Comparison of ENCODE assay signal across 8 cellular contexts in genomic region chr3:170869240-170869592, GRCh38. TPM values are rescaled to one million over a fixed set of nuclear protein-coding genes. Genes with fewer than 3 reads are reported as not detected.
DNase-seq lines count a peak whose midpoint lies in the region; ATAC-seq, FAIRE-seq and TF ChIP-seq lines count a peak whose summit lies in the region.

No MANE protein-coding gene starts in this region.

- in situ Hi-C loops in K562 (cut with MboI), result no loop called here

- peak overlapping the region; percentile 98 to 100 for H3K9ac ChIP-seq in K562 (ENCODE audit: insufficient read depth in 1 of 2, low read depth in 2 of 2, low read length in 2 of 2)

- H3K4me1 ChIP-seq in K562 (replicated peaks in 1 of 2; ENCODE audit: control insufficient read depth in 2 of 2, insufficient read depth in 2 of 2, low read length in 2 of 2), result peaks cover 3 to 14% of the 10 kb centered on the region in 2 experiments; a peak in 3 of 5 replicates
- peaks cover 4 to 14% of the 10 kb centered on the region in 2 donors for H3K4me1 ChIP-seq in lung (ENCODE audit: control insufficient read depth in 2 of 2, insufficient read depth in 2 of 2, low read length in 2 of 2)
- H3K4me1 ChIP-seq in upper lobe of left lung, result peaks cover 20 to 30% (median 28%) of the 10 kb centered on the region in 4 donors

- no peak for FAIRE-seq in K562 (lab: Jason Lieb, UNC)

- TF ChIP-seq RAD21 in K562 (CRISPR knock-in tag; conservative IDR thresholded peaks at IDR 0.05 in 1 of 2, IDR thresholded peaks at IDR 0.05 in 1 of 2), result no peak

- peak overlapping the region; percentile 96 for H3K4me2 ChIP-seq in K562 (ENCODE audit: insufficient read depth, low read length)

- TF ChIP-seq EP300 in K562 (IDR thresholded peaks at IDR 0.05; ENCODE audit: low read length) (no peak), upper lobe of left lung (IDR thresholded peaks at IDR 0.05) (no peak)

- H3K9me3 ChIP-seq in K562 (replicated peaks; ENCODE audit: control insufficient read depth, insufficient read depth, low read depth, low read length), result no peaks in the 10 kb centered on the region
- no peaks in the 10 kb centered on the region for H3K9me3 ChIP-seq in lung (ENCODE audit: control insufficient read depth in 2 of 2, insufficient read depth in 1 of 2, low read length in 1 of 2)
- no peaks in the 10 kb centered on the region for H3K9me3 ChIP-seq in upper lobe of left lung

- peak overlapping the region; percentile 98 for H3K27ac Mint-ChIP-seq in activated naive CD4-positive, alpha-beta T cell treated with anti-CD3 and anti-CD28 coated beads for 36 hours

- DNase-seq in activated naive CD4-positive, alpha-beta T cell treated with anti-CD3 and anti-CD28 coated beads for 36 hours, result no peak
- no peak for DNase-seq in activated naive CD4-positive, alpha-beta T cell treated with anti-CD3 and anti-CD28 coated beads, Interleukin-2, amount 50 U/mL, for 16 hours
- peak in 1 of 4 experiments; percentile 20 for DNase-seq in K562 (ENCODE audit: extremely low read depth in 1 of 4, low spot score in 3 of 4)
- DNase-seq in lung (ENCODE audit: low spot score), result no peak
- DNase-seq in upper lobe of left lung, result no peak
- no peak for DNase-seq in NCI-H524 treated with DMSO at 0.1 percent for 48 hours (lab: John Stamatoyannopoulos, UW)
- no peak for DNase-seq in SHP77 treated with DMSO at 0.1 percent for 48 hours (lab: John Stamatoyannopoulos, UW)
- DNase-seq in NCI-H146 treated with DMSO at 0.1 percent for 48 hours (lab: John Stamatoyannopoulos, UW; ENCODE audit: unreplicated experiment), result no peak

- POLR2A ChIA-PET in K562 (lab: Yijun Ruan, JAX), result interaction anchor here (0.7 to 2.6 kb wide), 21 partner anchors 13 to 530 kb away, joined by 3 to 22 read pairs (median 5); partner anchors contain the start of gene SKIL

- H3K36me3 ChIP-seq in K562 (ENCODE audit: control insufficient read depth, insufficient read depth, low read length) (peaks cover 37% of the 10 kb centered on the region), lung (ENCODE audit: control insufficient read depth in 2 of 2, insufficient read depth in 2 of 2, low read length in 2 of 2) (peaks cover 11 to 17% of the 10 kb centered on the region in 2 donors), upper lobe of left lung (peaks cover 16 to 36% (median 23%) of the 10 kb centered on the region in 4 donors)

- CTCF ChIA-PET in activated naive CD4-positive, alpha-beta T cell treated with anti-CD3 and anti-CD28 coated beads for 36 hours (lab: Charles Lee), result interaction anchor here (1.4 kb wide), 1 partner anchor 39 kb away, joined by 4 read pairs; the partner anchor contains the start of gene EIF5A2
- CTCF ChIA-PET in K562 (lab: Yijun Ruan, JAX; ENCODE audit: low intra/inter-chr PET ratio), result interaction anchor here (0.6 kb wide), 1 partner anchor 462 kb away, joined by 3 read pairs; no protein-coding TSS in a partner anchor

- no peak overlapping the region for H2AFZ ChIP-seq in K562 (ENCODE audit: low read depth, low read length)

- H3K4me3 ChIP-seq in K562 (peak overlapping the region; percentile 66), lung (peak overlapping the region; percentile 91), upper lobe of left lung (peak overlapping the region; percentile 58 to 83 (median 68))

- no peaks in the 10 kb centered on the region for H3K27me3 ChIP-seq in K562 (ENCODE audit: control insufficient read depth in 2 of 2, insufficient read depth in 2 of 2, low read length in 2 of 2)
- no peaks in the 10 kb centered on the region for H3K27me3 ChIP-seq in lung (ENCODE audit: control insufficient read depth, insufficient read depth)
- H3K27me3 ChIP-seq in upper lobe of left lung, result no peaks in the 10 kb centered on the region

- TF ChIP-seq POLR2A in K562 (conservative IDR thresholded peaks at IDR 0.05), result no peak
- no peak for TF ChIP-seq POLR2A in upper lobe of left lung (IDR thresholded peaks at IDR 0.05)

- intact Hi-C loops in activated naive CD4-positive, alpha-beta T cell treated with anti-CD3 and anti-CD28 coated beads for 36 hours (cut with micrococcal nuclease), result loop anchor here (1.0 kb wide), 1 partner anchor 159 kb away; no protein-coding TSS in a partner anchor
- intact Hi-C loops in K562 (cut with micrococcal nuclease), result loop anchor here (10.0 kb wide), 1 partner anchor 86 kb away; no protein-coding TSS in a partner anchor

- H4K20me1 ChIP-seq in K562 (replicated peaks; ENCODE audit: control insufficient read depth, insufficient read depth, low read length), result peaks cover 9% of the 10 kb centered on the region

- ATAC-seq in K562, result peak; percentile 5; the same call in 1 of the 3 replicates
- no peak for ATAC-seq in lung (ENCODE audit: insufficient read depth, low FRiP score)
- ATAC-seq in upper lobe of left lung (ENCODE audit: low FRiP score in 2 of 2), result no peak

- peaks cover 43% of the 10 kb centered on the region for H3K79me2 ChIP-seq in K562 (ENCODE audit: control insufficient read depth, insufficient read depth, low read length)

- H3K36me3 Mint-ChIP-seq in activated naive CD4-positive, alpha-beta T cell treated with anti-CD3 and anti-CD28 coated beads for 36 hours (ENCODE audit: low read depth), result peaks cover 31% of the 10 kb centered on the region

- no TSS peak for BruUV-seq in K562 (replicated peaks; lab: Mats Ljungman, UMichigan)

- no peaks in the 10 kb centered on the region for H3K9me3 Mint-ChIP-seq in activated naive CD4-positive, alpha-beta T cell treated with anti-CD3 and anti-CD28 coated beads for 36 hours

- H3K4me3 Mint-ChIP-seq in activated naive CD4-positive, alpha-beta T cell treated with anti-CD3 and anti-CD28 coated beads for 36 hours, result peak overlapping the region; percentile 94

- 3% methylated on average over 2 of the region's 2 CpGs for WGBS in K562 (ENCODE audit: insufficient coverage, low coverage, missing lambda C conversion rate)
- WGBS in lung, 2 donors, result 20 to 29% methylated on average over 2 of the region's 2 CpGs
- WGBS in upper lobe of left lung, 2 donors, result 21 to 27% methylated on average over 2 of the region's 2 CpGs

- no peaks in the 10 kb centered on the region for H3K9me1 ChIP-seq in K562 (ENCODE audit: control insufficient read depth, insufficient read depth, low read length)

- no peaks in the 10 kb centered on the region for H3K27me3 Mint-ChIP-seq in activated naive CD4-positive, alpha-beta T cell treated with anti-CD3 and anti-CD28 coated beads for 36 hours (ENCODE audit: low read depth)

- peak overlapping the region; percentile 96 for H3K27ac ChIP-seq in K562 (ENCODE audit: extremely low read depth, low read depth, low read length)
- H3K27ac ChIP-seq in lung (ENCODE audit: low read depth in 1 of 2, low read length in 1 of 2), result peak overlapping the region in 1 of 2 donors; percentile 68
- H3K27ac ChIP-seq in upper lobe of left lung, result peak overlapping the region; percentile 80 to 94 (median 87)

- TF ChIP-seq CTCF in K562 (IDR thresholded peaks at IDR 0.05 in 2 of 3, conservative IDR thresholded peaks at IDR 0.05 in 1 of 3; ENCODE audit: insufficient read depth in 2 of 3, low read depth in 1 of 3, low read length in 3 of 3) (no peak), lung (IDR thresholded peaks at IDR 0.05; ENCODE audit: control extremely low read depth, extremely low read depth) (no peak), upper lobe of left lung (IDR thresholded peaks at IDR 0.05) (no peak)

- H3K4me1 Mint-ChIP-seq in activated naive CD4-positive, alpha-beta T cell treated with anti-CD3 and anti-CD28 coated beads for 36 hours (ENCODE audit: low read depth), result peaks cover 14% of the 10 kb centered on the region

RNA-seq across cellular contexts. Expression of gene RPL22L1, which starts 0.8 kb away (rescaled TPM):
- total RNA-seq in activated naive CD4-positive, alpha-beta T cell treated with anti-CD3 and anti-CD28 coated beads for 36 hours, result 100 to 1,000 TPM; 480 to 525 TPM
- total RNA-seq in K562 (2011; cell fraction: chromatin; rRNA removed; ENCODE audit: low replicate concordance), result 14.7 and 33.8 TPM in 2 replicates
- 13.4 and 13.8 TPM in 2 replicates for total RNA-seq in K562 (2011; cell fraction: nucleolus; rRNA removed)
- 28.4 and 41.3 TPM in 2 replicates for total RNA-seq in K562 (2011; cell fraction: nucleoplasm; rRNA removed)
- 31.6 and 67.6 TPM in 2 replicates for total RNA-seq in K562 (2014; rRNA removed)
- 139 and 156 TPM in 2 replicates for total RNA-seq in K562 (2014; rRNA removed; fragmentation: Illumina TruSeq; extraction: Trizol)
- total RNA-seq in K562 (2015; rRNA removed; fragmentation: Illumina TruSeq; extraction: Trizol), result 120 and 137 TPM in 2 replicates
- 53.9 and 64.7 TPM in 2 replicates for total RNA-seq in K562 (2021)
- polyA plus RNA-seq in K562 (2011; rRNA removed), result 64.5 and 98.3 TPM in 2 replicates
- 10.8 and 27.7 TPM in 2 replicates for polyA plus RNA-seq in K562 (2011; cell fraction: cytosol; rRNA removed)
- polyA plus RNA-seq in K562 (2011; cell fraction: nucleus; rRNA removed), result 17.0 and 24.0 TPM in 2 replicates
- 60.5 and 95.5 TPM in 2 replicates for polyA plus RNA-seq in K562 (2012)
- polyA plus RNA-seq in K562 (2014; fragmentation: Illumina TruSeq; extraction: Trizol), result 84.4 and 99.0 TPM in 2 replicates
- 100 to 1,000 TPM; 108 to 111 TPM for polyA plus RNA-seq in K562 (2014; fragmentation: Nextera tagmentation; extraction: Ambion mirVana)
- 141 and 198 TPM in 2 replicates for polyA plus RNA-seq in K562 (2014; rRNA removed)
- 30.1 and 30.6 TPM in 2 replicates for polyA minus RNA-seq in K562 (2011; rRNA and poly(A)+ RNA removed)
- 5.5 and 30.3 TPM in 2 replicates for polyA minus RNA-seq in K562 (2011; cell fraction: cytosol; rRNA and poly(A)+ RNA removed)
- polyA minus RNA-seq in K562 (2011; cell fraction: nucleus; rRNA and poly(A)+ RNA removed), result 14.9 and 22.3 TPM in 2 replicates
- total RNA-seq in lung, result 10 to 100 TPM; 21.3 to 66.3 TPM
- 100 to 1,000 TPM; 162 to 252 TPM for polyA plus RNA-seq in lung
- 10 to 100 TPM in 4 of 6 donors, 1 to 10 TPM in 2; 4.2 to 33.7 (median 29.0) TPM for total RNA-seq in upper lobe of left lung

RNA-seq across cellular contexts. Expression of gene EIF5A2, which starts 39.2 kb away (rescaled TPM):
- 1 to 10 TPM; 3.4 to 5.2 TPM for total RNA-seq in activated naive CD4-positive, alpha-beta T cell treated with anti-CD3 and anti-CD28 coated beads for 36 hours
- 2.8 and 5.8 TPM in 2 replicates for total RNA-seq in K562 (2011; cell fraction: chromatin; rRNA removed; ENCODE audit: low replicate concordance)
- total RNA-seq in K562 (2011; cell fraction: nucleolus; rRNA removed), result 1.8 TPM in 2 replicates
- 2.3 and 6.8 TPM in 2 replicates for total RNA-seq in K562 (2011; cell fraction: nucleoplasm; rRNA removed)
- total RNA-seq in K562 (2014; rRNA removed) (3.7 and 3.9 TPM in 2 replicates), K562 (2014; rRNA removed; fragmentation: Illumina TruSeq; extraction: Trizol) (15.9 and 23.5 TPM in 2 replicates), K562 (2015; rRNA removed; fragmentation: Illumina TruSeq; extraction: Trizol) (9.0 and 9.6 TPM in 2 replicates), K562 (2021) (18.2 and 21.0 TPM in 2 replicates), lung (1 to 10 TPM; 4.4 to 4.5 TPM), upper lobe of left lung (1 to 10 TPM in 4 of 6 donors, not detected in 2; 2.0 to 6.2 (median 2.9) TPM)
- polyA plus RNA-seq in K562 (2011; rRNA removed) (10.7 and 17.6 TPM in 2 replicates), K562 (2014; fragmentation: Illumina TruSeq; extraction: Trizol) (13.9 and 15.6 TPM in 2 replicates), K562 (2014; fragmentation: Nextera tagmentation; extraction: Ambion mirVana) (10 to 100 TPM; 17.9 to 18.3 TPM), K562 (2014; rRNA removed) (9.5 and 10.8 TPM in 2 replicates), lung (1 to 10 TPM; 1.4 to 4.6 TPM)
- polyA plus RNA-seq in K562 (2011; cell fraction: cytosol; rRNA removed), result 2.7 and 2.8 TPM in 2 replicates
- polyA plus RNA-seq in K562 (2011; cell fraction: nucleus; rRNA removed), result 1.1 and 2.1 TPM in 2 replicates
- 12.8 and 15.1 TPM in 2 replicates for polyA plus RNA-seq in K562 (2012)
- 19.7 and 23.8 TPM in 2 replicates for polyA minus RNA-seq in K562 (2011; rRNA and poly(A)+ RNA removed)
- 4.6 and 4.9 TPM in 2 replicates for polyA minus RNA-seq in K562 (2011; cell fraction: cytosol; rRNA and poly(A)+ RNA removed)
- 1.5 and 2.7 TPM in 2 replicates for polyA minus RNA-seq in K562 (2011; cell fraction: nucleus; rRNA and poly(A)+ RNA removed)
